ENCODE assay signal across 24 cellular contexts in genomic region chr12:19168634-19169033, GRCh38.
"Had no signal": no experiment of that assay in that cellular context is flagged by ENCODE, and none has a peak within 500 bp of the region (broad histone marks: within the 10 kb centered on the region; RNA-seq: fewer than 3 reads in every experiment).

No MANE protein-coding gene starts in this region.

- H3K4me1 ChIP-seq: gastrocnemius medialis, left lung, lower lobe of right lung had no signal

- FAIRE-seq: colon, endothelial cell of umbilical vein, islet of Langerhans, keratinocyte had no signal

- H3K4me3 ChIP-seq: coronary artery, dorsolateral prefrontal cortex, esophagus squamous epithelium, gastrocnemius medialis, heart right ventricle, left lung, lower lobe of right lung had no signal

- H3K9me3 ChIP-seq: esophagus squamous epithelium, gastrocnemius medialis, heart right ventricle, left lung, lower lobe of right lung had no signal

- DNase-seq: dermis blood vessel endothelial cell; dorsolateral prefrontal cortex; effector CD4-positive, alpha-beta T cell; effector memory CD4-positive, alpha-beta T cell; esophagus squamous epithelium; foreskin fibroblast; foreskin melanocyte; gastrocnemius medialis; glutamatergic neuron; head of caudate nucleus; heart right ventricle; hippocampal formation; left cardiac atrium; left lung; left ventricle myocardium superior; lower lobe of right lung; mesenchymal stem cell; midbrain; naive thymus-derived CD4-positive, alpha-beta T cell had no signal

- H3K36me3 ChIP-seq: esophagus squamous epithelium, gastrocnemius medialis, heart right ventricle, left lung, lower lobe of right lung had no signal

- H3K27me3 ChIP-seq: dorsolateral prefrontal cortex, esophagus squamous epithelium, gastrocnemius medialis, heart right ventricle, left lung had no signal

- H3K27ac ChIP-seq: coronary artery, dorsolateral prefrontal cortex, esophagus squamous epithelium, gastrocnemius medialis, left lung, lower lobe of right lung had no signal
